1 cellular context compared by ENCODE assay signal in the genomic region with DNA sequence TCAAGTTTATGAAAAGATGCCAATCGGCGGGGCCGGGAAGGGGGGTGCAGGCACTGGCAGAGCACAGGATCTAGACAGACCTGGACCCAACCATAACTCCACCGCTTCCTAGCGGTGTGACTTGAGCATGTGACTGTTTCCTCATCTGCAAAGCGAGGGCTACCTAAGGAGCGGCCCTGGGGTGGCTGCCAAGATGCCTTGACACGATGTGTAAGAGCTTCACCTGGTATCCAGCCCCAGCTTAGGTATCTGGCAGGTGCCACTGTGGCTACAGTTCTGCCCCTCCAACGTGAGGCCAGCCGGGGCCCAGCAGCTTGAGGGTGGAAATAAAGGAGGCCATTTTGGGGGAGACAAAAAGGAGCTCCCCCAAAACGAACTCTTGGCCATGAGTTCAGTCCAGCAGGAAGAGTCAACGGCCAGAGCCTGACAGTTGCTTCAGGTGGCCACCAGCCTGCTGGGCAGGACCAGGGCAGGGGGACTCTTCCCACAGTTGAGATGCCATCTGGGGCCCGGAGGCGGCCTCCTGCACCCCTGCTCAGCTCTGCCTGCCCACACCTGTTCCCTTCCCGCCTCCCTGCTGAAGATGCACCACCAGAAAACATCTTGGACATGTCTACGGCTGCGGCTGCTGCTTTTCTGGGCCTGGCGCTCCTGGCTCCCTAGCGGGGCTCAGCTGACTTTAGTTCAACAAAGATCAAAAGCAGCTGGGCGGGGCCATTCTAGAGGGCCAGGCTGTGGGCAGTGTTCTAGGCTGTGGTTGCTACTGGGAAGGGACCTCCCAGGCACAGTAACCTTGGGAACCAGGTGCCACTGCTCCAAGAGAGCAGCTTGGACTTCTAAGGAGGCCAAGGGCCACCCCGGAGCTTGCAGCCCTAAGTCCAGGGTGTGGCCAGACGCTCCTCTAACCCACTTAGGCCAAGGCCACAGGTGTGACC.
TF ChIP-seq lines count a peak whose summit lies in the region.

No MANE protein-coding gene starts in this region.

TF ChIP-seq in HepG2, 621 proteins besides CTCF, POLR2A, EP300 and RAD21 (continued from another document and continues in another):
- TF ChIP-seq ZNF547 (CRISPR knock-in tag; IDR thresholded peaks at IDR 0.05) (peak; percentile 66; the same call in 1 of the 2 replicates), YEATS4 (CRISPR knock-in tag; IDR thresholded peaks at IDR 0.05; ENCODE audit: borderline replicate concordance) (peak; percentile 55; the same call in 1 of the 2 replicates), MEF2D (CRISPR knock-in tag; IDR thresholded peaks at IDR 0.05) (no peak), SOX6 (IDR thresholded peaks at IDR 0.05) (no peak), SOX6 (CRISPR knock-in tag; IDR thresholded peaks at IDR 0.05) (peak; percentile 64), ZNF850 (CRISPR knock-in tag; conservative IDR thresholded peaks at IDR 0.05) (no peak), MAZ (IDR thresholded peaks at IDR 0.05; ENCODE audit: borderline replicate concordance, low read depth, low read length) (peak; percentile 85), MAZ (CRISPR knock-in tag; IDR thresholded peaks at IDR 0.05; ENCODE audit: low read depth) (no peak), ZNF260 (CRISPR knock-in tag; IDR thresholded peaks at IDR 0.05; ENCODE audit: borderline replicate concordance, low read depth) (no peak), ZFX (CRISPR knock-in tag; IDR thresholded peaks at IDR 0.05; ENCODE audit: low read depth) (peak; percentile 80), ARHGAP35 (CRISPR knock-in tag; IDR thresholded peaks at IDR 0.05; ENCODE audit: borderline replicate concordance) (no peak), MYC (CRISPR knock-in tag; IDR thresholded peaks at IDR 0.05; ENCODE audit: borderline replicate concordance) (peak; percentile 48; the same call in 1 of the 2 replicates), SIX1 (CRISPR knock-in tag; IDR thresholded peaks at IDR 0.05; ENCODE audit: borderline replicate concordance) (peak; percentile 51; the same call in 1 of the 2 replicates), ZNF674 (CRISPR knock-in tag; IDR thresholded peaks at IDR 0.05; ENCODE audit: low read depth) (no peak), ZFP36L1 (CRISPR knock-in tag; IDR thresholded peaks at IDR 0.05) (no peak), THAP11 (CRISPR knock-in tag; IDR thresholded peaks at IDR 0.05) (peak; percentile 44; the same call in 1 of the 2 replicates), ARNT (IDR thresholded peaks at IDR 0.05) (no peak), ZNF792 (CRISPR knock-in tag; IDR thresholded peaks at IDR 0.05) (0 out of 2 replicates have a peak, but pooled peaks have one; percentile 21), KDM2A (CRISPR knock-in tag; IDR thresholded peaks at IDR 0.05; ENCODE audit: borderline replicate concordance, low read depth) (peak; percentile 67; the same call in 1 of the 2 replicates), POGZ (CRISPR knock-in tag; IDR thresholded peaks at IDR 0.05) (0 out of 2 replicates have a peak, but pooled peaks have one; percentile 42), SNAPC2 (CRISPR knock-in tag; IDR thresholded peaks at IDR 0.05) (no peak), ASH2L (IDR thresholded peaks at IDR 0.05; ENCODE audit: insufficient read length, low read depth, low read length) (peak; percentile 39), MED13 (CRISPR knock-in tag; IDR thresholded peaks at IDR 0.05) (no peak), RARA (CRISPR knock-in tag; IDR thresholded peaks at IDR 0.05) (peak; percentile 54; the same call in 1 of the 2 replicates), ZSCAN21 (CRISPR knock-in tag; IDR thresholded peaks at IDR 0.05; ENCODE audit: borderline replicate concordance) (0 out of 2 replicates have a peak, but pooled peaks have one; percentile 18), PHF8 (CRISPR knock-in tag; IDR thresholded peaks at IDR 0.05) (peak; percentile 39), ZNF775 (CRISPR knock-in tag; IDR thresholded peaks at IDR 0.05; ENCODE audit: borderline replicate concordance) (no peak), ZNF232 (CRISPR knock-in tag; IDR thresholded peaks at IDR 0.05; ENCODE audit: borderline replicate concordance) (peak; percentile 41; the same call in 1 of the 2 replicates), BHLHE40 (IDR thresholded peaks at IDR 0.05; ENCODE audit: low read length) (0 out of 2 replicates have a peak, but pooled peaks have one; percentile 11)
- TF ChIP-seq, protein P1, sequence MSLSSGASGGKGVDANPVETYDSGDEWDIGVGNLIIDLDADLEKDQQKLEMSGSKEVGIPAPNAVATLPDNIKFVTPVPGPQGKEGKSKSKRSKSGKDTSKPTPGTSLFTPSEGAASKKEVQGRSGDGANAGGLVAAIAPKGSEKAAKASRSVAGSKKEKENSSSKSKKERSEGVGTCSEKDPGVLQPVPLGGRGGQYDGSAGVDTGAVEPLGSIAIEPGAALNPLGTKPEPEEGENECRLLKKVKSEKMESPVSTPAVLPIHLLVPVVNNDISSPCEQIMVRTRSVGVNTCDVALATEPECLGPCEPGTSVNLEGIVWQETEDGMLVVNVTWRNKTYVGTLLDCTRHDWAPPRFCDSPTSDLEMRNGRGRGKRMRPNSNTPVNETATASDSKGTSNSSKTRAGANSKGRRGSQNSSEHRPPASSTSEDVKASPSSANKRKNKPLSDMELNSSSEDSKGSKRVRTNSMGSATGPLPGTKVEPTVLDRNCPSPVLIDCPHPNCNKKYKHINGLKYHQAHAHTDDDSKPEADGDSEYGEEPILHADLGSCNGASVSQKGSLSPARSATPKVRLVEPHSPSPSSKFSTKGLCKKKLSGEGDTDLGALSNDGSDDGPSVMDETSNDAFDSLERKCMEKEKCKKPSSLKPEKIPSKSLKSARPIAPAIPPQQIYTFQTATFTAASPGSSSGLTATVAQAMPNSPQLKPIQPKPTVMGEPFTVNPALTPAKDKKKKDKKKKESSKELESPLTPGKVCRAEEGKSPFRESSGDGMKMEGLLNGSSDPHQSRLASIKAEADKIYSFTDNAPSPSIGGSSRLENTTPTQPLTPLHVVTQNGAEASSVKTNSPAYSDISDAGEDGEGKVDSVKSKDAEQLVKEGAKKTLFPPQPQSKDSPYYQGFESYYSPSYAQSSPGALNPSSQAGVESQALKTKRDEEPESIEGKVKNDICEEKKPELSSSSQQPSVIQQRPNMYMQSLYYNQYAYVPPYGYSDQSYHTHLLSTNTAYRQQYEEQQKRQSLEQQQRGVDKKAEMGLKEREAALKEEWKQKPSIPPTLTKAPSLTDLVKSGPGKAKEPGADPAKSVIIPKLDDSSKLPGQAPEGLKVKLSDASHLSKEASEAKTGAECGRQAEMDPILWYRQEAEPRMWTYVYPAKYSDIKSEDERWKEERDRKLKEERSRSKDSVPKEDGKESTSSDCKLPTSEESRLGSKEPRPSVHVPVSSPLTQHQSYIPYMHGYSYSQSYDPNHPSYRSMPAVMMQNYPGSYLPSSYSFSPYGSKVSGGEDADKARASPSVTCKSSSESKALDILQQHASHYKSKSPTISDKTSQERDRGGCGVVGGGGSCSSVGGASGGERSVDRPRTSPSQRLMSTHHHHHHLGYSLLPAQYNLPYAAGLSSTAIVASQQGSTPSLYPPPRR (CRISPR knock-in tag; IDR thresholded peaks at IDR 0.05; ENCODE audit: borderline replicate concordance) = no peak
- TF ChIP-seq, protein P2, sequence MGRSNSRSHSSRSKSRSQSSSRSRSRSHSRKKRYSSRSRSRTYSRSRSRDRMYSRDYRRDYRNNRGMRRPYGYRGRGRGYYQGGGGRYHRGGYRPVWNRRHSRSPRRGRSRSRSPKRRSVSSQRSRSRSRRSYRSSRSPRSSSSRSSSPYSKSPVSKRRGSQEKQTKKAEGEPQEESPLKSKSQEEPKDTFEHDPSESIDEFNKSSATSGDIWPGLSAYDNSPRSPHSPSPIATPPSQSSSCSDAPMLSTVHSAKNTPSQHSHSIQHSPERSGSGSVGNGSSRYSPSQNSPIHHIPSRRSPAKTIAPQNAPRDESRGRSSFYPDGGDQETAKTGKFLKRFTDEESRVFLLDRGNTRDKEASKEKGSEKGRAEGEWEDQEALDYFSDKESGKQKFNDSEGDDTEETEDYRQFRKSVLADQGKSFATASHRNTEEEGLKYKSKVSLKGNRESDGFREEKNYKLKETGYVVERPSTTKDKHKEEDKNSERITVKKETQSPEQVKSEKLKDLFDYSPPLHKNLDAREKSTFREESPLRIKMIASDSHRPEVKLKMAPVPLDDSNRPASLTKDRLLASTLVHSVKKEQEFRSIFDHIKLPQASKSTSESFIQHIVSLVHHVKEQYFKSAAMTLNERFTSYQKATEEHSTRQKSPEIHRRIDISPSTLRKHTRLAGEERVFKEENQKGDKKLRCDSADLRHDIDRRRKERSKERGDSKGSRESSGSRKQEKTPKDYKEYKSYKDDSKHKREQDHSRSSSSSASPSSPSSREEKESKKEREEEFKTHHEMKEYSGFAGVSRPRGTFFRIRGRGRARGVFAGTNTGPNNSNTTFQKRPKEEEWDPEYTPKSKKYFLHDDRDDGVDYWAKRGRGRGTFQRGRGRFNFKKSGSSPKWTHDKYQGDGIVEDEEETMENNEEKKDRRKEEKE (IDR thresholded peaks at IDR 0.05) = no peak
- TF ChIP-seq, protein P3, sequence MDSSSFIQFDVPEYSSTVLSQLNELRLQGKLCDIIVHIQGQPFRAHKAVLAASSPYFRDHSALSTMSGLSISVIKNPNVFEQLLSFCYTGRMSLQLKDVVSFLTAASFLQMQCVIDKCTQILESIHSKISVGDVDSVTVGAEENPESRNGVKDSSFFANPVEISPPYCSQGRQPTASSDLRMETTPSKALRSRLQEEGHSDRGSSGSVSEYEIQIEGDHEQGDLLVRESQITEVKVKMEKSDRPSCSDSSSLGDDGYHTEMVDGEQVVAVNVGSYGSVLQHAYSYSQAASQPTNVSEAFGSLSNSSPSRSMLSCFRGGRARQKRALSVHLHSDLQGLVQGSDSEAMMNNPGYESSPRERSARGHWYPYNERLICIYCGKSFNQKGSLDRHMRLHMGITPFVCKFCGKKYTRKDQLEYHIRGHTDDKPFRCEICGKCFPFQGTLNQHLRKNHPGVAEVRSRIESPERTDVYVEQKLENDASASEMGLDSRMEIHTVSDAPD (CRISPR knock-in tag; IDR thresholded peaks at IDR 0.05) = 0 out of 2 replicates have a peak, but pooled peaks have one; percentile 61
- TF ChIP-seq, protein P4, sequence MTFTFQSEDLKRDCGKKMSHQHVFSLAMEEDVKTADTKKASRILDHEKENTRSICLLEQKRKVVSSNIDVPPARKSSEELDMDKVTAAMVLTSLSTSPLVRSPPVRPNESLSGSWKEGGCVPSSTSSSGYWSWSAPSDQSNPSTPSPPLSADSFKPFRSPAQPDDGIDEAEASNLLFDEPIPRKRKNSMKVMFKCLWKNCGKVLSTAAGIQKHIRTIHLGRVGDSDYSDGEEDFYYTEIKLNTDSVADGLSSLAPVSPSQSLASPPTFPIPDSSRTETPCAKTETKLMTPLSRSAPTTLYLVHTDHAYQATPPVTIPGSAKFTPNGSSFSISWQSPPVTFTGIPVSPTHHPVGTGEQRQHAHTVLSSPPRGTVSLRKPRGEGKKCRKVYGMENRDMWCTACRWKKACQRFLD (CRISPR knock-in tag; IDR thresholded peaks at IDR 0.05; ENCODE audit: borderline replicate concordance) = no peak
- TF ChIP-seq, protein P5, sequence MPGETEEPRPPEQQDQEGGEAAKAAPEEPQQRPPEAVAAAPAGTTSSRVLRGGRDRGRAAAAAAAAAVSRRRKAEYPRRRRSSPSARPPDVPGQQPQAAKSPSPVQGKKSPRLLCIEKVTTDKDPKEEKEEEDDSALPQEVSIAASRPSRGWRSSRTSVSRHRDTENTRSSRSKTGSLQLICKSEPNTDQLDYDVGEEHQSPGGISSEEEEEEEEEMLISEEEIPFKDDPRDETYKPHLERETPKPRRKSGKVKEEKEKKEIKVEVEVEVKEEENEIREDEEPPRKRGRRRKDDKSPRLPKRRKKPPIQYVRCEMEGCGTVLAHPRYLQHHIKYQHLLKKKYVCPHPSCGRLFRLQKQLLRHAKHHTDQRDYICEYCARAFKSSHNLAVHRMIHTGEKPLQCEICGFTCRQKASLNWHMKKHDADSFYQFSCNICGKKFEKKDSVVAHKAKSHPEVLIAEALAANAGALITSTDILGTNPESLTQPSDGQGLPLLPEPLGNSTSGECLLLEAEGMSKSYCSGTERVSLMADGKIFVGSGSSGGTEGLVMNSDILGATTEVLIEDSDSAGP (CRISPR knock-in tag; IDR thresholded peaks at IDR 0.05; ENCODE audit: borderline replicate concordance) = no peak
- TF ChIP-seq, protein P6, sequence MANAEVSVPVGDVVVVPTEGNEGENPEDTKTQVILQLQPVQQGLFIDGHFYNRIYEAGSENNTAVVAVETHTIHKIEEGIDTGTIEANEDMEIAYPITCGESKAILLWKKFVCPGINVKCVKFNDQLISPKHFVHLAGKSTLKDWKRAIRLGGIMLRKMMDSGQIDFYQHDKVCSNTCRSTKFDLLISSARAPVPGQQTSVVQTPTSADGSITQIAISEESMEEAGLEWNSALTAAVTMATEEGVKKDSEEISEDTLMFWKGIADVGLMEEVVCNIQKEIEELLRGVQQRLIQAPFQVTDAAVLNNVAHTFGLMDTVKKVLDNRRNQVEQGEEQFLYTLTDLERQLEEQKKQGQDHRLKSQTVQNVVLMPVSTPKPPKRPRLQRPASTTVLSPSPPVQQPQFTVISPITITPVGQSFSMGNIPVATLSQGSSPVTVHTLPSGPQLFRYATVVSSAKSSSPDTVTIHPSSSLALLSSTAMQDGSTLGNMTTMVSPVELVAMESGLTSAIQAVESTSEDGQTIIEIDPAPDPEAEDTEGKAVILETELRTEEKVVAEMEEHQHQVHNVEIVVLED (CRISPR knock-in tag; IDR thresholded peaks at IDR 0.05; ENCODE audit: borderline replicate concordance) = 0 out of 2 replicates have a peak, but pooled peaks have one; percentile 18
- TF ChIP-seq, protein P7, sequence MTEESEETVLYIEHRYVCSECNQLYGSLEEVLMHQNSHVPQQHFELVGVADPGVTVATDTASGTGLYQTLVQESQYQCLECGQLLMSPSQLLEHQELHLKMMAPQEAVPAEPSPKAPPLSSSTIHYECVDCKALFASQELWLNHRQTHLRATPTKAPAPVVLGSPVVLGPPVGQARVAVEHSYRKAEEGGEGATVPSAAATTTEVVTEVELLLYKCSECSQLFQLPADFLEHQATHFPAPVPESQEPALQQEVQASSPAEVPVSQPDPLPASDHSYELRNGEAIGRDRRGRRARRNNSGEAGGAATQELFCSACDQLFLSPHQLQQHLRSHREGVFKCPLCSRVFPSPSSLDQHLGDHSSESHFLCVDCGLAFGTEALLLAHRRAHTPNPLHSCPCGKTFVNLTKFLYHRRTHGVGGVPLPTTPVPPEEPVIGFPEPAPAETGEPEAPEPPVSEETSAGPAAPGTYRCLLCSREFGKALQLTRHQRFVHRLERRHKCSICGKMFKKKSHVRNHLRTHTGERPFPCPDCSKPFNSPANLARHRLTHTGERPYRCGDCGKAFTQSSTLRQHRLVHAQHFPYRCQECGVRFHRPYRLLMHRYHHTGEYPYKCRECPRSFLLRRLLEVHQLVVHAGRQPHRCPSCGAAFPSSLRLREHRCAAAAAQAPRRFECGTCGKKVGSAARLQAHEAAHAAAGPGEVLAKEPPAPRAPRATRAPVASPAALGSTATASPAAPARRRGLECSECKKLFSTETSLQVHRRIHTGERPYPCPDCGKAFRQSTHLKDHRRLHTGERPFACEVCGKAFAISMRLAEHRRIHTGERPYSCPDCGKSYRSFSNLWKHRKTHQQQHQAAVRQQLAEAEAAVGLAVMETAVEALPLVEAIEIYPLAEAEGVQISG (CRISPR knock-in tag; IDR thresholded peaks at IDR 0.05) = peak; percentile 70
